Comparison of ENCODE assay signal across 27 cellular contexts in the genomic region with DNA sequence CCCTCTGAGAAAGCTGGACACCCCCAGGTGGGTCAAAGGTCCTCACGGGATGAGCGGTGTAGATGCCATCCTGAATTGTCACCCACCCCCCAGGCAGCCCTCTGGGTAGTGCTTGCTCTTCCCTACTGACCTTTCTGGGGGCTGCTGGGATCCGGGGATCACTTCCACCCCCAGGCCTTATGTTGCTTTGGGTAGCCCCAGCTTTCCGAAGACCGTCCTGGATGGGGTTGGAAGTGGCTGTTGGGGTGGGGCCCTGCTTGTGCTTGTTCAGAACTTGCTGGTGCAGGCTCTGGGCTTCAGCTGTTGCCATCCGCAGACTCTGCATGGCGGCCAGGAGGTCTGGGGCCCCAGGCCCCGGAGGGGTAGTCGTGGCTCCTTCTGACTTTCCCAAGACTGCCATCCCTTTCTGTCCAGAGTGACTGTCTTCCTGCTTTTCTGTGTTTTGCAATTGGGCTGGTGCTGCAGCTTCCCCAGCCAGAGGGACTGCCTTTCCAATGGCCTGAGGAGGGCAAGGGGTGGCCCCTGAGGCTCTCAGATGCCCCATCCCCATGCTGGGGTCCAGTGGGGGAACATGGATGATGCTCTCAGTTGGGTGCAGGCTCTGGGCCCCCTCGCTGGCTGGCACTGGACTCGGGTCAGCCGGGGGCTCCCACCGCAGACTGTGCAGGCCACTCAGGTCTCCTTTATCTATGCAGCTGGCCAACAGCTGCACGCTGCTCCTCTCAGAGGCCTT. TPM values are rescaled to one million over a fixed set of nuclear protein-coding genes. Genes with fewer than 3 reads are reported as not detected.
"Had no signal": no experiment of that assay in that cellular context is flagged by ENCODE, and none has a peak within 500 bp of the region (broad histone marks: within the 10 kb centered on the region; RNA-seq: fewer than 3 reads in every experiment).

No MANE protein-coding gene starts in this region.

- H3K4me3 ChIP-seq: adrenal gland, body of pancreas, breast epithelium, SJCRH30, SK-N-MC had no signal

- H3K9me3 ChIP-seq: adrenal gland, body of pancreas, breast epithelium, SJCRH30 had no signal

- H3K36me3 ChIP-seq: adrenal gland, breast epithelium, SJCRH30, WERI-Rb-1 had no signal

- H3K27ac ChIP-seq: adrenal gland, body of pancreas, breast epithelium, KMS-11, SJCRH30, SK-N-MC had no signal

- H3K27me3 ChIP-seq: adrenal gland, body of pancreas, breast epithelium, SJCRH30 had no signal

- DNase-seq: activated CD4-positive, alpha-beta memory T cell treated with anti-CD3 and anti-CD28 coated beads, Interleukin-2, amount 10 ng/mL, durations not matched to agents 7 days and 5 days; activated CD4-positive, alpha-beta T cell treated with anti-CD3 and anti-CD28 coated beads for 1 hour; activated CD4-positive, alpha-beta T cell treated with anti-CD3 and anti-CD28 coated beads for 48 hours; activated CD4-positive, CD25-positive, alpha-beta regulatory T cell; activated gamma-delta T cell treated with Interleukin-2 at 50 U/mL for 16 hours; activated naive CD4-positive, alpha-beta T cell treated with anti-CD3 and anti-CD28 coated beads for 36 hours; activated T-cell treated with anti-CD3 and anti-CD28 coated beads, Interleukin-2, amount 50 U/mL, for 24 hours; adrenal gland; body of pancreas; MM.1S; MV-4-11; NCI-H1092; NCI-H1436 treated with DMSO at 0.1 percent for 48 hours; NCI-H1694 treated with DMSO at 0.1 percent for 48 hours; NCI-H2029; NCI-H510A; NCI-H526; NCI-H748 treated with DMSO at 0.1 percent for 48 hours; NK-92 treated with Interleukin-12 subunit alpha and Interleukin-12 subunit beta, amount 100 ng/mL, for 24 hours; Right ventricle myocardium superior; T1000; WERI-Rb-1 had no signal

- H3K9me3 Mint-ChIP-seq: activated CD4-positive, alpha-beta memory T cell treated with anti-CD3 and anti-CD28 coated beads, Interleukin-2, amount 10 ng/mL, durations not matched to agents 7 days and 5 days; activated naive CD4-positive, alpha-beta T cell treated with anti-CD3 and anti-CD28 coated beads for 36 hours; activated naive CD4-positive, alpha-beta T cell treated with anti-CD3 and anti-CD28 coated beads, Interleukin-2, amount 50 U/mL, for 72 hours; activated T-cell treated with anti-CD3 and anti-CD28 coated beads, Interleukin-2, amount 50 U/mL, for 24 hours had no signal

- H3K27ac Mint-ChIP-seq: activated CD4-positive, alpha-beta memory T cell treated with anti-CD3 and anti-CD28 coated beads, Interleukin-2, amount 10 ng/mL, durations not matched to agents 7 days and 5 days; activated naive CD4-positive, alpha-beta T cell treated with anti-CD3 and anti-CD28 coated beads for 36 hours; activated T-cell treated with anti-CD3 and anti-CD28 coated beads, Interleukin-2, amount 50 U/mL, for 24 hours had no signal

- H3K36me3 Mint-ChIP-seq: activated naive CD4-positive, alpha-beta T cell treated with anti-CD3 and anti-CD28 coated beads, Interleukin-2, amount 50 U/mL, for 72 hours had no signal

- H3K4me3 Mint-ChIP-seq: activated CD4-positive, alpha-beta memory T cell treated with anti-CD3 and anti-CD28 coated beads, Interleukin-2, amount 10 ng/mL, durations not matched to agents 7 days and 5 days; activated naive CD4-positive, alpha-beta T cell treated with anti-CD3 and anti-CD28 coated beads for 36 hours; activated T-cell treated with anti-CD3 and anti-CD28 coated beads, Interleukin-2, amount 50 U/mL, for 24 hours had no signal

- ATAC-seq: activated naive CD4-positive, alpha-beta T cell treated with anti-CD3 and anti-CD28 coated beads, Interleukin-2, amount 50 U/mL, for 72 hours; body of pancreas had no signal

- H3K27me3 Mint-ChIP-seq: activated CD4-positive, alpha-beta memory T cell treated with anti-CD3 and anti-CD28 coated beads, Interleukin-2, amount 10 ng/mL, durations not matched to agents 7 days and 5 days; activated T-cell treated with anti-CD3 and anti-CD28 coated beads, Interleukin-2, amount 50 U/mL, for 24 hours had no signal

RNA-seq across cellular contexts. Expression of gene XIRP1, which starts 6.3 kb away (rescaled TPM):
- total RNA-seq: body of pancreas had no signal
